ENCODE assay signal across 32 cellular contexts in genomic region chr2:88472811-88473210, GRCh38. TPM values are rescaled to one million over a fixed set of nuclear protein-coding genes. Genes with fewer than 3 reads are reported as not detected.
"Had no signal": no experiment of that assay in that cellular context is flagged by ENCODE, and none has a peak within 500 bp of the region (broad histone marks: within the 10 kb centered on the region; RNA-seq: fewer than 3 reads in every experiment).

No MANE protein-coding gene starts in this region.

- H3K4me1 ChIP-seq: stomach, suprapubic skin, testis, thyroid gland, tibial artery, tibial nerve, transverse colon, upper lobe of right lung, uterus, vagina had no signal

- FAIRE-seq: urothelium cell line had no signal

- H3K27ac Mint-ChIP-seq: stimulated activated effector memory CD8-positive, alpha-beta T cell treated with anti-CD3 and anti-CD28 coated beads, Interleukin-12 subunit alpha, Interleukin-12 subunit beta, amount 100 ng/mL, for 72 hours; stimulated activated memory B cell treated with anti-CD40 and anti-IgM and Interleukin-4, amounts not matched to agents 10 μg/mL and 1 μg/mL and 100 μg/mL, for 72 hours; stimulated activated naive B cell treated with anti-CD40 and anti-IgM and Interleukin-4, amounts not matched to agents 10 μg/mL and 1 μg/mL and 100 μg/mL, for 72 hours; stimulated activated naive CD8-positive, alpha-beta T cell treated with anti-CD3 and anti-CD28 coated beads, Interleukin-15, amount 100 ng/mL, for 72 hours; stimulated activated naive CD8-positive, alpha-beta T cell treated with anti-CD3 and anti-CD28 coated beads, Interleukin-15, Interleukin-2, amounts not matched to agents 100 ng/mL and 50 ng/mL, for 24 hours; type B pancreatic cell had no signal

- H3K36me3 ChIP-seq: stomach, suprapubic skin, thoracic aorta, thyroid gland, tibial artery, tibial nerve, transverse colon, upper lobe of left lung, upper lobe of right lung, uterus, vagina had no signal

- H3K9me3 ChIP-seq: stomach, suprapubic skin, testis, thoracic aorta, thyroid gland, tibial artery, tibial nerve, transverse colon, upper lobe of left lung, upper lobe of right lung, uterus, vagina had no signal

- H3K4me3 Mint-ChIP-seq: stimulated activated effector memory CD8-positive, alpha-beta T cell treated with anti-CD3 and anti-CD28 coated beads, Interleukin-12 subunit alpha, Interleukin-12 subunit beta, amount 100 ng/mL, for 72 hours; stimulated activated memory B cell treated with anti-CD40 and anti-IgM and Interleukin-4, amounts not matched to agents 10 μg/mL and 1 μg/mL and 100 μg/mL, for 72 hours; stimulated activated naive B cell treated with anti-CD40 and anti-IgM and Interleukin-4, amounts not matched to agents 10 μg/mL and 1 μg/mL and 100 μg/mL, for 72 hours; stimulated activated naive CD8-positive, alpha-beta T cell treated with anti-CD3 and anti-CD28 coated beads, Interleukin-15, amount 100 ng/mL, for 72 hours; stimulated activated naive CD8-positive, alpha-beta T cell treated with anti-CD3 and anti-CD28 coated beads, Interleukin-15, Interleukin-2, amounts not matched to agents 100 ng/mL and 50 ng/mL, for 24 hours; type B pancreatic cell had no signal

- ATAC-seq: stimulated activated effector memory CD8-positive, alpha-beta T cell treated with anti-CD3 and anti-CD28 coated beads, Interleukin-12 subunit alpha, Interleukin-12 subunit beta, amount 100 ng/mL, for 72 hours; stimulated activated memory B cell treated with anti-CD40 and anti-IgM and Interleukin-4, amounts not matched to agents 10 μg/mL and 1 μg/mL and 100 μg/mL, for 72 hours; stimulated activated naive B cell treated with anti-CD40 and anti-IgM and Interleukin-4, amounts not matched to agents 10 μg/mL and 1 μg/mL and 100 μg/mL, for 72 hours; stimulated activated naive CD8-positive, alpha-beta T cell treated with anti-CD3 and anti-CD28 coated beads, Interleukin-15, amount 100 ng/mL, for 72 hours; stimulated activated naive CD8-positive, alpha-beta T cell treated with anti-CD3 and anti-CD28 coated beads, Interleukin-15, Interleukin-2, amounts not matched to agents 100 U/mL and 50 U/mL, for 24 hours; upper lobe of right lung had no signal

- DNase-seq: stimulated activated CD4-positive, alpha-beta T cell treated with anti-CD3 and anti-CD28 coated beads, Interleukin-2, amount 100 ng/mL, for 48 hours; stimulated activated CD4-positive, alpha-beta T cell treated with anti-CD3 and anti-CD28 coated beads, Interleukin-4, amount 100 ng/mL, for 1 hour; stimulated activated CD4-positive, alpha-beta T cell treated with anti-CD3 and anti-CD28 coated beads, Interleukin-4, amount 100 ng/mL, for 24 hours; stimulated activated CD4-positive, alpha-beta T cell treated with anti-CD3 and anti-CD28 coated beads, Interleukin-4, amount 100 ng/mL, for 4 hours; stimulated activated CD8-positive, alpha-beta memory T cell treated with anti-CD3 and anti-CD28 coated beads, Interleukin-4, amount 100 ng/mL, for 48 hours; stimulated activated naive B cell treated with anti-CD40 and anti-IgM and Interleukin-4, amounts not matched to agents 10 μg/mL and 1 μg/mL and 100 μg/mL, for 72 hours; stimulated activated naive CD4-positive, alpha-beta T cell; stimulated activated naive CD4-positive, alpha-beta T cell treated with Interleukin-2 at 50 U/mL for 16 hours; stimulated activated naive CD8-positive, alpha-beta T cell treated with anti-CD3 and anti-CD28 coated beads, Interleukin-15, amount 100 ng/mL, for 72 hours; stimulated activated naive CD8-positive, alpha-beta T cell treated with anti-CD3 and anti-CD28 coated beads, Interleukin-15, Interleukin-2, amounts not matched to agents 100 U/mL and 50 U/mL, for 24 hours; stomach; substantia nigra; testis; thyroid gland; tibial artery; transverse colon; trophoblast cell; upper lobe of left lung; upper lobe of right lung; uterus had no signal

- H3K27ac ChIP-seq: stomach, suprapubic skin, testis, thoracic aorta, thyroid gland, tibial artery, tibial nerve, transverse colon, upper lobe of left lung, upper lobe of right lung, uterus, vagina had no signal

- H3K36me3 Mint-ChIP-seq: stimulated activated effector memory CD8-positive, alpha-beta T cell treated with anti-CD3 and anti-CD28 coated beads, Interleukin-12 subunit alpha, Interleukin-12 subunit beta, amount 100 ng/mL, for 72 hours; stimulated activated memory B cell treated with anti-CD40 and anti-IgM and Interleukin-4, amounts not matched to agents 10 μg/mL and 1 μg/mL and 100 μg/mL, for 72 hours; stimulated activated naive B cell treated with anti-CD40 and anti-IgM and Interleukin-4, amounts not matched to agents 10 μg/mL and 1 μg/mL and 100 μg/mL, for 72 hours; type B pancreatic cell had no signal

- H3K4me3 ChIP-seq: stomach, suprapubic skin, testis, thoracic aorta, thyroid gland, tibial artery, tibial nerve, transverse colon, upper lobe of left lung, upper lobe of right lung, uterus, vagina had no signal

- H3K4me1 Mint-ChIP-seq: stimulated activated effector memory CD8-positive, alpha-beta T cell treated with anti-CD3 and anti-CD28 coated beads, Interleukin-12 subunit alpha, Interleukin-12 subunit beta, amount 100 ng/mL, for 72 hours; stimulated activated memory B cell treated with anti-CD40 and anti-IgM and Interleukin-4, amounts not matched to agents 10 μg/mL and 1 μg/mL and 100 μg/mL, for 72 hours; stimulated activated naive B cell treated with anti-CD40 and anti-IgM and Interleukin-4, amounts not matched to agents 10 μg/mL and 1 μg/mL and 100 μg/mL, for 72 hours; stimulated activated naive CD8-positive, alpha-beta T cell treated with anti-CD3 and anti-CD28 coated beads, Interleukin-15, amount 100 ng/mL, for 72 hours had no signal

RNA-seq across cellular contexts. Expression of gene FOXI3, which starts 20.3 kb away (rescaled TPM):
- total RNA-seq: subcutaneous adipose tissue, thoracic aorta, thyroid gland, tibial nerve, transverse colon, upper lobe of right lung, ureter, urinary bladder, vagina had no signal
- polyA plus RNA-seq: stomach, urinary bladder had no signal
